19 cellular contexts compared by ENCODE assay signal in genomic region chr1:156833598-156833997, GRCh38. TPM values are rescaled to one million over a fixed set of nuclear protein-coding genes. Genes with fewer than 3 reads are reported as not detected.
A peak's percentile ranks its signal among the peaks of the same experiment; 100 is the strongest.
DNase-seq lines count a peak whose midpoint lies in the region; ATAC-seq and TF ChIP-seq lines count a peak whose summit lies in the region.
"Had no signal": no experiment of that assay in that cellular context is flagged by ENCODE, and none has a peak within 500 bp of the region (broad histone marks: within the 10 kb centered on the region; RNA-seq: fewer than 3 reads in every experiment).

No MANE protein-coding gene starts in this region.

- H3K36me3 Mint-ChIP-seq in activated CD4-positive, alpha-beta T cell treated with anti-CD3 and anti-CD28 coated beads, Interleukin-2, amount 10 ng/mL, durations not matched to agents 24 days and 14 days (ENCODE audit: low read depth): no peaks in the 10 kb centered on the region
- no peaks in the 10 kb centered on the region for H3K36me3 Mint-ChIP-seq in naive thymus-derived CD8-positive, alpha-beta T cell
- no peaks in the 10 kb centered on the region for H3K36me3 Mint-ChIP-seq in mesothelial cell of epicardium
- H3K36me3 Mint-ChIP-seq: immature natural killer cell, memory B cell had no signal

- H3K4me3 Mint-ChIP-seq in activated CD4-positive, alpha-beta T cell treated with anti-CD3 and anti-CD28 coated beads, Interleukin-2, amount 10 ng/mL, durations not matched to agents 24 days and 14 days: no peak overlapping the region
- H3K4me3 Mint-ChIP-seq in naive thymus-derived CD8-positive, alpha-beta T cell: no peak overlapping the region
- H3K4me3 Mint-ChIP-seq in mesothelial cell of epicardium: no peak overlapping the region
- H3K4me3 Mint-ChIP-seq: immature natural killer cell, memory B cell, neural crest cell had no signal

- POLR2A ChIA-PET in naive thymus-derived CD8-positive, alpha-beta T cell (lab: Charles Lee): no interaction called here

- intact Hi-C loops in activated CD4-positive, alpha-beta T cell treated with anti-CD3 and anti-CD28 coated beads, Interleukin-2, amount 10 ng/mL, durations not matched to agents 24 days and 14 days (cut with micrococcal nuclease): no loop called here

- H3K9me3 Mint-ChIP-seq in activated CD4-positive, alpha-beta T cell treated with anti-CD3 and anti-CD28 coated beads, Interleukin-2, amount 10 ng/mL, durations not matched to agents 24 days and 14 days: no peaks in the 10 kb centered on the region
- H3K9me3 Mint-ChIP-seq in naive thymus-derived CD8-positive, alpha-beta T cell: no peaks in the 10 kb centered on the region
- no peaks in the 10 kb centered on the region for H3K9me3 Mint-ChIP-seq in mesothelial cell of epicardium
- H3K9me3 Mint-ChIP-seq: immature natural killer cell, memory B cell, neural crest cell had no signal

- peak; percentile 79 for DNase-seq in activated CD4-positive, alpha-beta T cell treated with anti-CD3 and anti-CD28 coated beads, Interleukin-2, amount 10 ng/mL, durations not matched to agents 24 days and 14 days
- no peak for DNase-seq in activated CD4-positive, alpha-beta T cell treated with anti-CD3 and anti-CD28 coated beads, Interleukin-2, amount 50 U/mL, for 48 hours
- DNase-seq in GM13977 (ENCODE audit: low spot score): peak; percentile 5
- peak; percentile 72 for DNase-seq in RPMI8226
- DNase-seq in naive thymus-derived CD8-positive, alpha-beta T cell: peak in 6 of 10 donors; percentile 13 to 55 (median 40)
- no peak for DNase-seq in mesothelial cell of epicardium (ENCODE audit: low spot score in 2 of 2, unreplicated experiment in 2 of 2)
- DNase-seq in NCI-H345 (lab: John Stamatoyannopoulos, UW): no peak
- no peak for DNase-seq in GF-D8 (lab: John Stamatoyannopoulos, UW)
- DNase-seq: brain microvascular endothelial cell; dermis blood vessel endothelial cell; immature natural killer cell; NCI-H1417 treated with DMSO at 0.1 percent for 48 hours; retina; stimulated activated CD4-positive, alpha-beta T cell treated with anti-CD3 and anti-CD28 coated beads, Interleukin-15, amount 100 ng/mL, for 24 hours had no signal

- peak overlapping the region; percentile 73 for H3K27ac Mint-ChIP-seq in activated CD4-positive, alpha-beta T cell treated with anti-CD3 and anti-CD28 coated beads, Interleukin-2, amount 10 ng/mL, durations not matched to agents 24 days and 14 days
- H3K27ac Mint-ChIP-seq in naive thymus-derived CD8-positive, alpha-beta T cell: peak overlapping the region in 6 of 10 donors; percentile 11 to 75 (median 34)
- no peak overlapping the region for H3K27ac Mint-ChIP-seq in mesothelial cell of epicardium
- H3K27ac Mint-ChIP-seq: memory B cell had no signal

- ATAC-seq in naive thymus-derived CD8-positive, alpha-beta T cell: peak; percentile 88 to 89

- TF ChIP-seq CTCF in GM13977 (IDR thresholded peaks at IDR 0.05; ENCODE audit: extremely low read depth, insufficient read depth, missing control alignments) (no peak), mesothelial cell of epicardium (IDR thresholded peaks at IDR 0.05; ENCODE audit: unreplicated experiment) (no peak)

- no peaks in the 10 kb centered on the region for H3K27me3 Mint-ChIP-seq in activated CD4-positive, alpha-beta T cell treated with anti-CD3 and anti-CD28 coated beads, Interleukin-2, amount 10 ng/mL, durations not matched to agents 24 days and 14 days
- H3K27me3 Mint-ChIP-seq in naive thymus-derived CD8-positive, alpha-beta T cell: peaks cover 4 to 21% (median 20%) of the 10 kb centered on the region in 5 donors
- peaks cover 82% of the 10 kb centered on the region for H3K27me3 Mint-ChIP-seq in mesothelial cell of epicardium (ENCODE audit: low read depth)

- in situ Hi-C loops in GM13977 (cut with MboI; ENCODE audit: low pct_unique_long_range_greater_than_20kb, low sequenced_read_pairs, unreplicated experiment): no loop called here

- H3K4me1 Mint-ChIP-seq in activated CD4-positive, alpha-beta T cell treated with anti-CD3 and anti-CD28 coated beads, Interleukin-2, amount 10 ng/mL, durations not matched to agents 24 days and 14 days: peaks cover 58% of the 10 kb centered on the region
- H3K4me1 Mint-ChIP-seq in naive thymus-derived CD8-positive, alpha-beta T cell: peaks cover 4 to 15% (median 8%) of the 10 kb centered on the region in 4 donors
- H3K4me1 Mint-ChIP-seq in mesothelial cell of epicardium: peaks cover 24% of the 10 kb centered on the region
- H3K4me1 Mint-ChIP-seq: neural crest cell had no signal

RNA-seq across cellular contexts. Expression of gene SH2D2A, which starts 16.9 kb away (rescaled TPM):
- 277 and 282 TPM in 2 replicates for total RNA-seq in activated CD4-positive, alpha-beta T cell treated with anti-CD3 and anti-CD28 coated beads, Interleukin-2, amount 10 ng/mL, durations not matched to agents 24 days and 14 days
- 10 to 100 TPM; 24.3 to 24.7 TPM for total RNA-seq in naive thymus-derived CD8-positive, alpha-beta T cell
- 10 to 100 TPM; 23.6 to 31.5 (median 25.6) TPM for polyA plus RNA-seq in naive thymus-derived CD8-positive, alpha-beta T cell
- total RNA-seq in mesothelial cell of epicardium: 0.58 to 2.1 TPM (median 0.89 TPM) in 3 replicates
- total RNA-seq: dermis blood vessel endothelial cell had no signal

RNA-seq across cellular contexts. Expression of gene INSRR, which starts 25.3 kb away (rescaled TPM):
- total RNA-seq in activated CD4-positive, alpha-beta T cell treated with anti-CD3 and anti-CD28 coated beads, Interleukin-2, amount 10 ng/mL, durations not matched to agents 24 days and 14 days: 0.68 and 0.71 TPM in 2 replicates
- total RNA-seq in naive thymus-derived CD8-positive, alpha-beta T cell: not detected
- polyA plus RNA-seq in naive thymus-derived CD8-positive, alpha-beta T cell: not detected
- total RNA-seq in mesothelial cell of epicardium: 0.45 to 0.66 TPM (median 0.51 TPM) in 3 replicates
- total RNA-seq: activated CD8-positive, alpha-beta memory T cell treated with anti-CD3 and anti-CD28 coated beads for 36 hours; dermis blood vessel endothelial cell; glomerular endothelial cell had no signal
- polyA plus RNA-seq: AG04450, immature natural killer cell had no signal

RNA-seq across cellular contexts. Expression of gene NTRK1, which starts 27.1 kb away (rescaled TPM):
- total RNA-seq in activated CD4-positive, alpha-beta T cell treated with anti-CD3 and anti-CD28 coated beads, Interleukin-2, amount 10 ng/mL, durations not matched to agents 24 days and 14 days: 54.3 and 61.2 TPM in 2 replicates
- total RNA-seq in naive thymus-derived CD8-positive, alpha-beta T cell: not detected
- under 1 TPM in 2 of 3 donors, not detected in 1; 0.14 to 0.25 TPM for polyA plus RNA-seq in naive thymus-derived CD8-positive, alpha-beta T cell
- 1.2 to 1.3 TPM (median 1.3 TPM) in 3 replicates for total RNA-seq in mesothelial cell of epicardium
- total RNA-seq: dermis blood vessel endothelial cell had no signal
- polyA plus RNA-seq: AG04450 had no signal

RNA-seq across cellular contexts. Expression of gene PEAR1, which starts 59.9 kb away (rescaled TPM):
- 0.09 and 0.21 TPM in 2 replicates for total RNA-seq in activated CD4-positive, alpha-beta T cell treated with anti-CD3 and anti-CD28 coated beads, Interleukin-2, amount 10 ng/mL, durations not matched to agents 24 days and 14 days
- under 1 TPM in 1 of 2 experiments, not detected in 1; 0.11 TPM for total RNA-seq in naive thymus-derived CD8-positive, alpha-beta T cell
- not detected for polyA plus RNA-seq in naive thymus-derived CD8-positive, alpha-beta T cell
- 13.8 to 16.1 TPM (median 15.7 TPM) in 3 replicates for total RNA-seq in mesothelial cell of epicardium

Comparison
In these comparisons a context has a peak if more than half of its experiments do, and no peak if none do; other contexts are left out.
1. DNase-seq: peak in activated CD4-positive, alpha-beta T cell treated with anti-CD3 and anti-CD28 coated beads, Interleukin-2, amount 10 ng/mL, durations not matched to agents 24 days and 14 days (single experiment), GM13977 (single experiment), RPMI8226 (single experiment) and naive thymus-derived CD8-positive, alpha-beta T cell (6 of 10); none in activated CD4-positive, alpha-beta T cell treated with anti-CD3 and anti-CD28 coated beads, Interleukin-2, amount 50 U/mL, for 48 hours (0 of 2), mesothelial cell of epicardium (0 of 2), NCI-H345 (single experiment) and GF-D8 (single experiment).
2. RNA of gene NTRK1, which starts 27.1 kb away (total RNA-seq): 54.3 to 61.2 TPM in activated CD4-positive, alpha-beta T cell treated with anti-CD3 and anti-CD28 coated beads, Interleukin-2, amount 10 ng/mL, durations not matched to agents 24 days and 14 days; 1.2 to 1.3 TPM in mesothelial cell of epicardium and not detected in naive thymus-derived CD8-positive, alpha-beta T cell; every median in the first group is over 10 times any median in the second.